In the genomic region with DNA sequence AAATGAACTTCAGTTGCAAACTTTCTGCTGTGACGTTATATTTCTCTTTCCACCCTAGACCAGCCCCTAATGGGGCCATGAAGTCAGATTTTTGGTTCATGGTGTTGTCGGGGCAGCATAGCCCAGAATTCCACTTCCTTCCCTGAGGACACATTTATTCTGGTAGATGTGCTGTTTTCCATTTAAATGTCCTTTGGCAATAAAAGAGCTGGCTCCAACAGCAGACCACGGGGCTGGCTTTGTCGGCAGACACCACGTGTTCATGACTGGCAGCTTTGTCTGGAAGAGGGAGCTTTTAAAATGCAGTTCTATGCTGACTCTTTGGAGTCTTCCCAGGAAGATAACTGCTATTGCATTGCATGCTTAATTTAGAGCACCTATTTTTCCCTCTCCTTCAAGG, we compare ENCODE assay signal across 11 cellular contexts. TPM values are rescaled to one million over a fixed set of nuclear protein-coding genes. Genes with fewer than 3 reads are reported as not detected.
DNase-seq lines count a peak whose midpoint lies in the region; ATAC-seq, FAIRE-seq and TF ChIP-seq lines count a peak whose summit lies in the region.
"Had no signal": no experiment of that assay in that cellular context is flagged by ENCODE, and none has a peak within 500 bp of the region (broad histone marks: within the 10 kb centered on the region; RNA-seq: fewer than 3 reads in every experiment).

No MANE protein-coding gene starts in this region.

- peaks cover 35 to 54% of the 10 kb centered on the region in 2 donors for H3K4me1 ChIP-seq in naive thymus-derived CD4-positive, alpha-beta T cell (ENCODE audit: control insufficient read depth in 2 of 2, insufficient read depth in 2 of 2, low read length in 2 of 2)
- H3K4me1 ChIP-seq in tibial nerve = peaks cover 0 to 42% (median 21%) of the 10 kb centered on the region in 4 donors
- no peaks in the 10 kb centered on the region for H3K4me1 ChIP-seq in small intestine (ENCODE audit: control insufficient read depth in 2 of 2, insufficient read depth in 1 of 2, low read depth in 1 of 2, low read length in 1 of 2)

- TF ChIP-seq POLR2A in tibial nerve (IDR thresholded peaks at IDR 0.05) = no peak

- CTCF ChIA-PET in naive thymus-derived CD4-positive, alpha-beta T cell (lab: Charles Lee) = interaction anchor here (0.7 to 2.9 kb wide), 4 partner anchors 15 to 40 kb away, joined by 3 to 13 read pairs (median 4); no protein-coding TSS in a partner anchor

- intact Hi-C loops in naive thymus-derived CD4-positive, alpha-beta T cell (cut with micrococcal nuclease) = no loop called here

- H3K9me3 Mint-ChIP-seq in naive thymus-derived CD4-positive, alpha-beta T cell = no peaks in the 10 kb centered on the region

- peak; percentile 80 to 93 for TF ChIP-seq EP300 in tibial nerve (IDR thresholded peaks at IDR 0.05)

- H3K36me3 ChIP-seq in naive thymus-derived CD4-positive, alpha-beta T cell (ENCODE audit: control insufficient read depth in 2 of 3, insufficient read depth in 3 of 3, low read length in 3 of 3) = no peaks in the 10 kb centered on the region
- H3K36me3 ChIP-seq in tibial nerve (no peaks in the 10 kb centered on the region), small intestine (ENCODE audit: control insufficient read depth in 2 of 2, insufficient read depth in 2 of 2, low read length in 2 of 2) (no peaks in the 10 kb centered on the region)

- H3K9me3 ChIP-seq in naive thymus-derived CD4-positive, alpha-beta T cell (ENCODE audit: control insufficient read depth in 2 of 3, low read length in 3 of 3) = no peaks in the 10 kb centered on the region
- no peaks in the 10 kb centered on the region for H3K9me3 ChIP-seq in tibial nerve
- no peaks in the 10 kb centered on the region for H3K9me3 ChIP-seq in small intestine (ENCODE audit: control insufficient read depth, low read depth)

- H3K27ac ChIP-seq in naive thymus-derived CD4-positive, alpha-beta T cell (ENCODE audit: low read depth, low read length) = no peak overlapping the region
- H3K27ac ChIP-seq in tibial nerve (peak overlapping the region; percentile 70 to 87 (median 79)), small intestine (ENCODE audit: low read depth in 1 of 2, low read length in 1 of 2) (no peak overlapping the region)

- peak; percentile 15 for DNase-seq in NCI-H2227 (lab: John Stamatoyannopoulos, UW; ENCODE audit: unreplicated experiment)
- no peak for DNase-seq in NCI-H2227 treated with DMSO at 0.1 percent for 48 hours (lab: John Stamatoyannopoulos, UW)
- DNase-seq in fibroblast of pulmonary artery (ENCODE audit: low read depth) = peak; percentile 55
- no peak for DNase-seq in naive thymus-derived CD4-positive, alpha-beta T cell
- peak; percentile 70 to 84 for DNase-seq in tibial nerve (ENCODE audit: low spot score in 2 of 2)
- no peak for DNase-seq in small intestine
- DNase-seq: 8988T, NCI-H1105 had no signal

- no peaks in the 10 kb centered on the region for H3K27me3 ChIP-seq in naive thymus-derived CD4-positive, alpha-beta T cell (ENCODE audit: control insufficient read depth in 2 of 2, insufficient read depth in 2 of 2, low read length in 2 of 2)
- H3K27me3 ChIP-seq in tibial nerve (no peaks in the 10 kb centered on the region), small intestine (ENCODE audit: control insufficient read depth in 2 of 2, insufficient read depth in 2 of 2, low read length in 2 of 2) (no peaks in the 10 kb centered on the region)

- no peak for ATAC-seq in naive thymus-derived CD4-positive, alpha-beta T cell
- ATAC-seq in GM21619 (IDR thresholded peaks at IDR 0.05; ENCODE audit: unreplicated experiment) (no peak), HG02852 (IDR thresholded peaks at IDR 0.05; ENCODE audit: unreplicated experiment) (no peak)

- H3K36me3 Mint-ChIP-seq in naive thymus-derived CD4-positive, alpha-beta T cell = peaks cover 0 to 4% (median 0%) of the 10 kb centered on the region in 5 donors

- no peak overlapping the region for H3K4me3 ChIP-seq in fibroblast of pulmonary artery (replicated peaks; ENCODE audit: low read depth, low read length)
- H3K4me3 ChIP-seq in naive thymus-derived CD4-positive, alpha-beta T cell (ENCODE audit: low read length) = no peak overlapping the region
- no peak overlapping the region for H3K4me3 ChIP-seq in tibial nerve
- H3K4me3 ChIP-seq in small intestine (ENCODE audit: low read depth in 1 of 2, low read length in 2 of 2) = no peak overlapping the region
- H3K4me3 ChIP-seq: skin epidermis had no signal

- no peak for TF ChIP-seq CTCF in fibroblast of pulmonary artery (IDR thresholded peaks at IDR 0.05; ENCODE audit: low read length, missing control alignments)
- TF ChIP-seq CTCF in tibial nerve (IDR thresholded peaks at IDR 0.05) = no peak

- peak overlapping the region in 7 of 9 donors; percentile 15 to 97 (median 59) for H3K27ac Mint-ChIP-seq in naive thymus-derived CD4-positive, alpha-beta T cell

- POLR2A ChIA-PET in naive thymus-derived CD4-positive, alpha-beta T cell (lab: Charles Lee) = interaction anchor here (3.4 to 39.5 kb wide), 3 partner anchors 10 to 25 kb away, joined by 23 to 1119 read pairs (median 51); a partner anchor contains a TSS

- H3K4me1 Mint-ChIP-seq in naive thymus-derived CD4-positive, alpha-beta T cell = peaks cover 42 to 91% (median 78%) of the 10 kb centered on the region in 7 donors

- 8 to 12% methylated on average over 5 of the region's 5 CpGs for WGBS in tibial nerve, 2 donors
- WGBS in small intestine, 3 donors = 45 to 56% (median 52%) methylated on average over 5 of the region's 5 CpGs

- no peak overlapping the region for H3K4me3 Mint-ChIP-seq in naive thymus-derived CD4-positive, alpha-beta T cell

- no peak for FAIRE-seq in small intestine (lab: Jason Lieb, UNC)

- peaks cover 0 to 3% (median 0%) of the 10 kb centered on the region in 5 donors for H3K27me3 Mint-ChIP-seq in naive thymus-derived CD4-positive, alpha-beta T cell

RNA-seq across cellular contexts. Expression of a gene that starts 17.6 kb away (rescaled TPM):
- total RNA-seq in naive thymus-derived CD4-positive, alpha-beta T cell = 100 to 1,000 TPM; 291 to 414 (median 306) TPM
- polyA plus RNA-seq in naive thymus-derived CD4-positive, alpha-beta T cell = 100 to 1,000 TPM; 189 to 295 TPM
- total RNA-seq in tibial nerve = 10 to 100 TPM; 27.5 to 53.8 (median 47.3) TPM
- 1 to 10 TPM; 2.9 to 9.2 (median 6.4) TPM for polyA plus RNA-seq in small intestine

Comparison
In these comparisons a context has a peak if more than half of its experiments do, and no peak if none do; other contexts are left out.
1. DNase-seq: peak in NCI-H2227 (single experiment), fibroblast of pulmonary artery (single experiment) and tibial nerve (2 of 2); none in NCI-H2227 treated with DMSO at 0.1 percent for 48 hours (single experiment), naive thymus-derived CD4-positive, alpha-beta T cell (0 of 9) and small intestine (single experiment).
2. H3K27ac ChIP-seq: peak in tibial nerve (4 of 4); none in naive thymus-derived CD4-positive, alpha-beta T cell (single experiment) and small intestine (0 of 2).
3. RNA of a gene that starts 17.6 kb away (total RNA-seq): 291 to 414 TPM in naive thymus-derived CD4-positive, alpha-beta T cell; 27.5 to 53.8 TPM in tibial nerve; every median in the first group is over 4 times any median in the second.